In genomic region chr19:37251308-37252229, GRCh38 we compare ENCODE assay signal across 8 cellular contexts. TPM values are rescaled to one million over a fixed set of nuclear protein-coding genes. Genes with fewer than 3 reads are reported as not detected.
A peak's percentile ranks its signal among the peaks of the same experiment; 100 is the strongest.
DNase-seq lines count a peak whose midpoint lies in the region; ATAC-seq, FAIRE-seq and TF ChIP-seq lines count a peak whose summit lies in the region.

No MANE protein-coding gene starts in this region.

- no peaks in the 10 kb centered on the region for H3K27me3 ChIP-seq in Peyer's patch

- TF ChIP-seq POLR2A in Peyer's patch (IDR thresholded peaks at IDR 0.05) (no peak), GM18505 (IDR thresholded peaks at IDR 0.05; ENCODE audit: borderline replicate concordance, extremely low read depth, insufficient read depth, insufficient read length) (no peak)

- no peaks in the 10 kb centered on the region for H3K4me1 ChIP-seq in Peyer's patch

- peak; percentile 89 for FAIRE-seq in HTR-8/SVneo (lab: Jason Lieb, UNC)

- DNase-seq in COLO668 (lab: John Stamatoyannopoulos, UW; ENCODE audit: unreplicated experiment) (peak; percentile 90), HTR-8/SVneo (ENCODE audit: insufficient read length, low spot score) (peak; percentile 89), Peyer's patch (peak; percentile 50 to 65 (median 62)), brain pericyte (ENCODE audit: low read depth, low spot score) (peak; percentile 95), iris pigment epithelial cell (ENCODE audit: low read depth) (peak; percentile 100)
- peak; percentile 14 to 31 for DNase-seq in stimulated activated CD4-positive, alpha-beta T cell treated with anti-CD3 and anti-CD28 coated beads, Interleukin-2, amount 100 ng/mL, for 24 hours

- peak overlapping the region; percentile 26 to 52 (median 34) for H3K4me3 ChIP-seq in Peyer's patch

- H3K36me3 ChIP-seq in Peyer's patch = no peaks in the 10 kb centered on the region

- peaks cover 0 to 59% (median 17%) of the 10 kb centered on the region in 4 donors for H3K9me3 ChIP-seq in Peyer's patch

- no peak for ATAC-seq in GM21528 (IDR thresholded peaks at IDR 0.05; ENCODE audit: low FRiP score, unreplicated experiment)
- ATAC-seq in GM18505 (IDR thresholded peaks at IDR 0.05; ENCODE audit: unreplicated experiment) = no peak

- TF ChIP-seq CTCF in Peyer's patch (IDR thresholded peaks at IDR 0.05) = no peak

- H3K27ac ChIP-seq in Peyer's patch = peak overlapping the region in 1 of 4 donors; percentile 47

RNA-seq across cellular contexts. Expression of gene ZNF383, which starts 33.6 kb away (rescaled TPM):
- total RNA-seq in Peyer's patch = 10 to 100 TPM in 3 of 4 donors, 1 to 10 TPM in 1; 7.4 to 23.1 (median 12.1) TPM

RNA-seq across cellular contexts. Expression of gene ZNF585B, which starts 41.2 kb away (rescaled TPM):
- 10 to 100 TPM; 21.1 to 28.1 (median 24.3) TPM for total RNA-seq in Peyer's patch

Comparison
In these comparisons a context has a peak if more than half of its experiments do, and no peak if none do; other contexts are left out.
1. DNase-seq: peak in every context shown above with its lines; median percentile 100 in iris pigment epithelial cell; 95 in brain pericyte; 90 in COLO668; 89 in HTR-8/SVneo; 62 in Peyer's patch; 22 in stimulated activated CD4-positive, alpha-beta T cell treated with anti-CD3 and anti-CD28 coated beads, Interleukin-2, amount 100 ng/mL, for 24 hours.